Comparison of ENCODE assay signal across 1 cellular context in genomic region chr21:41873005-41873404, GRCh38.
TF ChIP-seq lines count a peak whose summit lies in the region.

No MANE protein-coding gene starts in this region.

TF ChIP-seq in GM23338, 12 proteins besides CTCF, POLR2A, EP300 and RAD21 (continued from another document):
- TF ChIP-seq ZNF462 (CRISPR knock-in tag; IDR thresholded peaks at IDR 0.05) (no peak), ZNF331 (CRISPR knock-in tag; IDR thresholded peaks at IDR 0.05; ENCODE audit: low read depth) (no peak), STAT1 (IDR thresholded peaks at IDR 0.05; ENCODE audit: unreplicated experiment) (no peak), EZH2 (IDR thresholded peaks at IDR 0.05; ENCODE audit: low read depth, unreplicated experiment) (no peak), JUNB (IDR thresholded peaks at IDR 0.05; ENCODE audit: unreplicated experiment) (no peak), NANOG (IDR thresholded peaks at IDR 0.05; ENCODE audit: borderline replicate concordance) (no peak)
